ENCODE assay signal across 8 cellular contexts in the genomic region with DNA sequence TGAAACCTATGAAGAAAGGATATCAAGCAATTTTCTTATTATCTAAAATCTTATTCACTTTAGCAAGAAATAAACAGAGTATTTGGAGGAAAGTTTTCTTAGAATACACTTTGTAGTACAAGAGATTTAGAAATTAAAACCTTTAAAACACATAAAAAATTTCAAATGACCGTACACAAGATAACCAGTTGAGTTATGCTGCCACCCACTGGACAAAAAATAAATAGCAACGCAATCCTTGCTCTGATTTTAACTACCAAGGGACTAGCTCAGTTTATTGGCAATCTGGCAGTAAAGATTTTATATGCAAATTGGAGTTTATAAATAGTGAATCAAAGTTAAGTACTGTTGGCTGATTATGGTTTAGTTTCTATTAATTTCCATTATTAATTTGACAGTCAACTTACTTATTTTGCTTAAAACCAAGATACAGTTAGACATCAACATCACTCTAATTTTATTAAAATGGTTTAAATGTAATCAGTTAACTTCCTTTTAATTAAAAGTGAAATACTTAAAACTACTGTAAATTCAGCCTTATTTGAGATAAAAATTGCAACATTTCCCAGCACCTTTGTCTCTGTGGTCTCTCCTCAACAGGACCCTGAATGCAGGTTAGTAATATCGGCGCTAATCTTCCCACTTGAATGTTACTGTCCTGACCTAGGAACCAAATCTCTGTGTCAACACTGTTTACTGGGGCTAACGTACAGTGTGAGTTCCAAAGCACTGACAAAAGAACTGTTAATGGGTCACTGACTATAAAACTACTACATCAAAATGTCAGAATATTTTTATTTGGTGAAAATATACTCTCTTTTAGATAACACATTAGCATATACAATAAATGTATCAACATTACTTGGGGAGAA. TPM values are rescaled to one million over a fixed set of nuclear protein-coding genes. Genes with fewer than 3 reads are reported as not detected.
DNase-seq lines count a peak whose midpoint lies in the region; ATAC-seq, FAIRE-seq and TF ChIP-seq lines count a peak whose summit lies in the region.

No MANE protein-coding gene starts in this region.

- CTCF ChIA-PET in WTC11 (lab: Charles Lee), result interaction anchor here (0.6 to 1.0 kb wide), 27 partner anchors 9 to 251 kb away, joined by 3 to 36 read pairs (median 5); partner anchors contain the start of genes CACUL1 and PRLHR

- no peaks in the 10 kb centered on the region for H3F3A ChIP-seq in MM.1S (ENCODE audit: insufficient read depth, low read length)

- H3K27ac ChIP-seq in MM.1S (ENCODE audit: low read length), result no peak overlapping the region
- H3K27ac ChIP-seq in suprapubic skin, result no peak overlapping the region

- FAIRE-seq in A204.1 (lab: Jason Lieb, UNC), result peak; percentile 98

- intact Hi-C loops in mucosa of descending colon (cut with DNase I, micrococcal nuclease), result loop anchor here in 1 of 2 donors (5.0 kb wide), 1 partner anchor 154 kb away; no protein-coding TSS in a partner anchor

- no peaks in the 10 kb centered on the region for H3K9me2 ChIP-seq in MM.1S (replicated peaks; ENCODE audit: insufficient read depth, low read length)

- H2AFZ ChIP-seq in MM.1S (ENCODE audit: low read length), result no peak overlapping the region

- H3K4me3 ChIP-seq in MM.1S (ENCODE audit: low read length) (no peak overlapping the region), mucosa of descending colon (no peak overlapping the region), suprapubic skin (no peak overlapping the region)

- ATAC-seq in WTC11, result peak; percentile 32; the same call in 1 of the 2 replicates
- peak; percentile 68 for ATAC-seq in mucosa of descending colon

- H4K20me1 ChIP-seq in MM.1S (ENCODE audit: insufficient read depth, low read length), result no peaks in the 10 kb centered on the region

- H3K36me3 Mint-ChIP-seq in WTC11, result peaks cover 11% of the 10 kb centered on the region

- H3K27me3 ChIP-seq in MM.1S (replicated peaks; ENCODE audit: insufficient read depth, low read length), result no peaks in the 10 kb centered on the region
- no peaks in the 10 kb centered on the region for H3K27me3 ChIP-seq in suprapubic skin

- H3K9ac ChIP-seq in MM.1S (ENCODE audit: low read length), result no peak overlapping the region

- no peaks in the 10 kb centered on the region for H3K27me3 Mint-ChIP-seq in WTC11 (ENCODE audit: low read depth)

- H3K4me3 Mint-ChIP-seq in WTC11, result no peak overlapping the region

- H3K79me2 ChIP-seq in MM.1S (ENCODE audit: low read length), result peaks cover 5% of the 10 kb centered on the region; the same call in 1 of the 2 replicates

- H3K4me1 Mint-ChIP-seq in WTC11, result no peaks in the 10 kb centered on the region

- no peak for TF ChIP-seq EP300 in suprapubic skin (IDR thresholded peaks at IDR 0.05)

- H3K4me1 ChIP-seq in MM.1S (ENCODE audit: low read length) (no peaks in the 10 kb centered on the region), mucosa of descending colon (ENCODE audit: low read depth) (no peaks in the 10 kb centered on the region), suprapubic skin (peaks cover 25% of the 10 kb centered on the region)

- H3K27ac Mint-ChIP-seq in WTC11, result no peak overlapping the region

- POLR2A ChIA-PET in WTC11 (lab: Charles Lee), result no interaction called here

- peak; percentile 77 for TF ChIP-seq CTCF in MM.1S (IDR thresholded peaks at IDR 0.05; ENCODE audit: low read length)
- TF ChIP-seq CTCF in WTC11 (IDR thresholded peaks at IDR 0.05), result peak; percentile 71
- peak; percentile 73 for TF ChIP-seq CTCF in mucosa of descending colon (IDR thresholded peaks at IDR 0.05)
- TF ChIP-seq CTCF in suprapubic skin (IDR thresholded peaks at IDR 0.05), result peak; percentile 73 to 90

- H3K9me3 ChIP-seq in MM.1S (replicated peaks; ENCODE audit: insufficient read depth, low read length), result no peaks in the 10 kb centered on the region
- H3K9me3 ChIP-seq in mucosa of descending colon, result no peaks in the 10 kb centered on the region
- no peaks in the 10 kb centered on the region for H3K9me3 ChIP-seq in suprapubic skin

- WGBS in suprapubic skin, result 47% methylated on average over 5 of the region's 5 CpGs

- no peaks in the 10 kb centered on the region for H3K36me3 ChIP-seq in MM.1S (replicated peaks; ENCODE audit: insufficient read depth, low read length)
- H3K36me3 ChIP-seq in mucosa of descending colon (ENCODE audit: low read depth), result no peaks in the 10 kb centered on the region
- no peaks in the 10 kb centered on the region for H3K36me3 ChIP-seq in suprapubic skin

- peak; percentile 63 for DNase-seq in GM03348 (ENCODE audit: low spot score)
- peak; percentile 62 for DNase-seq in MM.1S
- peak; percentile 47 for DNase-seq in WTC11 (ENCODE audit: low spot score)
- peak; percentile 53 to 62 for DNase-seq in dermis microvascular lymphatic vessel endothelial cell (ENCODE audit: low read depth in 2 of 2)
- DNase-seq in mucosa of descending colon, result peak in 1 of 3 donors; percentile 92
- no peak for DNase-seq in suprapubic skin (ENCODE audit: low spot score in 2 of 2)
- no peak for DNase-seq in 8988T

- no peaks in the 10 kb centered on the region for H3K9me3 Mint-ChIP-seq in WTC11

- H3K4me2 ChIP-seq in MM.1S (ENCODE audit: low read depth, low read length), result no peak overlapping the region

- TF ChIP-seq POLR2A in suprapubic skin (IDR thresholded peaks at IDR 0.05), result no peak

TF ChIP-seq in WTC11, 78 proteins besides CTCF, POLR2A, EP300 and RAD21 (continues in another document):
- TF ChIP-seq ERG (CRISPR knock-in tag; IDR thresholded peaks at IDR 0.05) (no peak), GABPB1 (CRISPR knock-in tag; IDR thresholded peaks at IDR 0.05) (no peak), PREB (CRISPR knock-in tag; IDR thresholded peaks at IDR 0.05; ENCODE audit: borderline replicate concordance) (no peak), ZNF425 (CRISPR knock-in tag; conservative IDR thresholded peaks at IDR 0.05) (no peak), ESRRA (CRISPR knock-in tag; IDR thresholded peaks at IDR 0.05; ENCODE audit: borderline replicate concordance) (no peak), KAT7 (CRISPR knock-in tag; IDR thresholded peaks at IDR 0.05; ENCODE audit: borderline replicate concordance) (no peak), ZSCAN18 (CRISPR knock-in tag; IDR thresholded peaks at IDR 0.05) (no peak)

RNA-seq across cellular contexts. Expression of gene CACUL1, which starts 33.5 kb away (rescaled TPM):
- total RNA-seq in WTC11 (2021) (37.1 to 41.5 TPM (median 38.4 TPM) in 3 replicates), dermis microvascular lymphatic vessel endothelial cell (22.1 and 25.0 TPM in 2 replicates), mucosa of descending colon (10 to 100 TPM; 39.2 to 54.0 (median 40.0) TPM), suprapubic skin (10 to 100 TPM; 21.9 to 41.6 (median 25.2) TPM)

Comparison
In these comparisons a context has a peak if more than half of its experiments do, and no peak if none do; other contexts are left out.
1. DNase-seq: peak in GM03348 (single experiment), MM.1S (single experiment), WTC11 (single experiment) and dermis microvascular lymphatic vessel endothelial cell (2 of 2); none in suprapubic skin (0 of 2) and 8988T (single experiment).
2. Peak in every context shown above with its lines, with median percentiles within 50 percentile points of each other: CTCF ChIP-seq.